ENCODE assay signal across 8 cellular contexts in the genomic region with DNA sequence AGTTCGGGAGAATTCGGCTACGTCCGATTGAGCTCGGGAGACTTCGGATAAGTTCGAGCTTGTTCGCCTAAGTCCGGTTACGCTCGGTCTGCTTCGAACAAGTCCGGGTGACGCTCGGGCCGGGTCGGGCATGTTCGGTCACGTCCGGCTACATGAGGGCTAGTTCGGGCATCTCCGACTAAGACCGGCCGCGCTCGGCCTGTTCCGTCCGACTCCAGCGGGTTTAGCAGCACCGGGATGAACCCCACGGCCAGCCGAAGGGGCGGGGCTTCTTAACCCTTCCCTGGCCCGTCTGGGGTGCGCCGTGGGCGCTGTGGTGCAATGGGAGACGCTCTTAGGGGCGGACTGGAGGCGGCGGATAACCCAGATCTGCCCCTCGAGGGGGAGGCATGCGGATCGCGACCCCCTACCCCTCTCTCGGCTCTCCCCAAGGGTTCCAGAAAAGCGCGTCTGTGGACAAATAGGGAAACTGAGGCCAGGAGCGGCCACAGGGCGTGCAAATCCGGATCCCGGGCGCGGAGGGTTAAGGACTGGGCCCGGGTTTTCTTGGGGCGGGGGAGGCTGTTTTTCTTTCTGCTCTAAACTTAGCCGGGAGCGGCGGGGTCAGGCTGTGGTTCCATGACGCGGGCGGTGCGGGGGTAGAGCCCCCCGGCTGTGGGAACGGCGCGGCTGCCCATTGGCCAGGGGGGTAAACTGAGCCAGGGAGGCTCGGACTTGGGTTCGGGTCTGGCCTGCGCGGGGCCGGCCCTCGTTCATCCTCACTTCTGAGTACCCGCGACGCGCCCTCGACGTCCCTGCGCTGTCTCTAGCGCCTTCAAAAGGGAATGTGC. TPM values are rescaled to one million over a fixed set of nuclear protein-coding genes. Genes with fewer than 3 reads are reported as not detected.
DNase-seq lines count a peak whose midpoint lies in the region; ATAC-seq, FAIRE-seq and TF ChIP-seq lines count a peak whose summit lies in the region.

No MANE protein-coding gene starts in this region.

- TF ChIP-seq CTCF in A549 (IDR thresholded peaks at IDR 0.05) (no peak), spleen (IDR thresholded peaks at IDR 0.05 in 8 of 11, conservative IDR thresholded peaks at IDR 0.05 in 3 of 11) (no peak)

- 91% methylated on average over 10 of the region's 81 CpGs for WGBS in A549 (ENCODE audit: missing lambda C conversion rate)
- 3 to 7% (median 3%) methylated on average over 48 to 81 of the region's 81 CpGs for WGBS in spleen, 5 donors

- H3K36me3 ChIP-seq in spleen: no peaks in the 10 kb centered on the region

- H3K4me2 ChIP-seq in A549: peak overlapping the region; percentile 84

- DNase-seq in A549 (ENCODE audit: low read depth in 1 of 2, low spot score in 1 of 2) (peak; percentile 89 to 99), NCI-H226 (peak; percentile 94), cerebellum (ENCODE audit: low spot score) (peak; percentile 97), islet precursor cell (peak; percentile 98), spleen (peak; percentile 96)
- peak; percentile 94 for DNase-seq in activated CD4-positive, CD25-positive, alpha-beta regulatory T cell treated with anti-CD3 and anti-CD28 coated beads, Interleukin-2, amount 50 U/mL, for 72 hours

- TF ChIP-seq EP300 in A549 (IDR thresholded peaks at IDR 0.05): no peak

- intact Hi-C loops in spleen (cut with DNase I; ENCODE audit: low total_unique reads): no loop called here

- H3K9me3 ChIP-seq in A549: no peaks in the 10 kb centered on the region
- H3K9me3 ChIP-seq in spleen: no peaks in the 10 kb centered on the region

- peaks cover 3 to 100% (median 63%) of the 10 kb centered on the region in 7 donors for H3K27me3 ChIP-seq in spleen (replicated peaks in 1 of 7)

- peak overlapping the region; percentile 68 for H3K4me3 ChIP-seq in A549
- H3K4me3 ChIP-seq in spleen: peak overlapping the region; percentile 1 to 70 (median 38)

- ATAC-seq in A549: peak; percentile 92 to 98
- peak; percentile 77 for ATAC-seq in GM18873 (IDR thresholded peaks at IDR 0.05; ENCODE audit: low FRiP score, unreplicated experiment)
- peak; percentile 77 for ATAC-seq in HG03139 (IDR thresholded peaks at IDR 0.05; ENCODE audit: unreplicated experiment)

- H3K4me1 ChIP-seq in A549 (peaks cover 5% of the 10 kb centered on the region; the same call in 2 of the 3 replicates), spleen (peaks cover 18 to 41% (median 30%) of the 10 kb centered on the region in 6 donors)

- TF ChIP-seq RAD21 in A549 (conservative IDR thresholded peaks at IDR 0.05 in 1 of 2, IDR thresholded peaks at IDR 0.05 in 1 of 2): no peak

- CTCF ChIA-PET in A549 (lab: Yijun Ruan, JAX): interaction anchor here (0.8 to 3.1 kb wide), 8 partner anchors 15 to 163 kb away, joined by 3 to 15 read pairs (median 5); no protein-coding TSS in a partner anchor

- TF ChIP-seq POLR2A in A549 (IDR thresholded peaks at IDR 0.05; ENCODE audit: low read length) (no peak), spleen (IDR thresholded peaks at IDR 0.05) (no peak)

- peak; percentile 28 for FAIRE-seq in A549 (lab: Jason Lieb, UNC)

- H3K27ac ChIP-seq in A549: peak overlapping the region; percentile 83 to 86
- peak overlapping the region in 7 of 8 donors; percentile 32 to 80 (median 63) for H3K27ac ChIP-seq in spleen

- POLR2A ChIA-PET in A549 (lab: Yijun Ruan, JAX): interaction anchor here (0.6 to 1.6 kb wide), 6 partner anchors 16 to 56 kb away, joined by 3 to 10 read pairs (median 6); a partner anchor contains a TSS

TF ChIP-seq in A549, 52 proteins besides CTCF, POLR2A, EP300 and RAD21:
- TF ChIP-seq, protein P1, sequence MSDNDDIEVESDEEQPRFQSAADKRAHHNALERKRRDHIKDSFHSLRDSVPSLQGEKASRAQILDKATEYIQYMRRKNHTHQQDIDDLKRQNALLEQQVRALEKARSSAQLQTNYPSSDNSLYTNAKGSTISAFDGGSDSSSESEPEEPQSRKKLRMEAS (IDR thresholded peaks at IDR 0.05): 0 out of 2 replicates have a peak, but pooled peaks have one; percentile 2
- TF ChIP-seq RARB (CRISPR knock-in tag; IDR thresholded peaks at IDR 0.05): no peak

RNA-seq across cellular contexts. Expression of a gene that starts 1.5 kb away (rescaled TPM):
- 0.25 and 0.54 TPM in 2 replicates for polyA plus RNA-seq in A549 (2011; rRNA removed)
- polyA plus RNA-seq in A549 (2012; cell fraction: cytosol; rRNA removed): 0.33 and 0.53 TPM in 2 replicates
- polyA plus RNA-seq in A549 (2012; cell fraction: nucleus; rRNA removed): 2.6 and 3.3 TPM in 2 replicates
- 0.34 to 0.65 TPM (median 0.55 TPM) in 3 replicates for polyA plus RNA-seq in A549 (2017; fragmentation: RNase III; extraction: RNeasy Plus Mini Kit Qiagen cat#74134 plus additional on column Dnase treatment)
- polyA minus RNA-seq in A549 (2011; rRNA and poly(A)+ RNA removed): 0.21 TPM in 1 of 2 replicates, not detected in the other
- 1.4 TPM for total RNA-seq in cerebellum
- total RNA-seq in spleen: 1 to 10 TPM in 6 of 7 donors, under 1 TPM in 1; 0.60 to 7.6 (median 3.3) TPM
- polyA plus RNA-seq in spleen: 1 to 10 TPM in 1 of 3 donors, under 1 TPM in 2; 0.07 to 1.2 (median 0.61) TPM

RNA-seq across cellular contexts. Expression of a gene that starts 20.9 kb away (rescaled TPM):
- polyA plus RNA-seq in A549 (2011; rRNA removed) (0.39 and 1.0 TPM in 2 replicates), A549 (2017; fragmentation: RNase III; extraction: RNeasy Plus Mini Kit Qiagen cat#74134 plus additional on column Dnase treatment) (1.0 to 1.6 TPM (median 1.4 TPM) in 3 replicates), spleen (1 to 10 TPM in 2 of 3 donors, under 1 TPM in 1; 0.72 to 1.7 (median 1.3) TPM)
- 1.8 and 2.2 TPM in 2 replicates for polyA plus RNA-seq in A549 (2012; cell fraction: cytosol; rRNA removed)
- 1.5 and 2.9 TPM in 2 replicates for polyA plus RNA-seq in A549 (2012; cell fraction: nucleus; rRNA removed)
- 4.0 and 4.3 TPM in 2 replicates for polyA minus RNA-seq in A549 (2011; rRNA and poly(A)+ RNA removed)
- total RNA-seq in cerebellum (35.7 TPM), spleen (1 to 10 TPM; 1.4 to 6.6 (median 3.3) TPM)

RNA-seq across cellular contexts. Expression of a gene that starts 31.7 kb away (rescaled TPM):
- 8.3 and 11.4 TPM in 2 replicates for polyA plus RNA-seq in A549 (2011; rRNA removed)
- polyA plus RNA-seq in A549 (2012; cell fraction: cytosol; rRNA removed): 21.3 and 27.1 TPM in 2 replicates
- polyA plus RNA-seq in A549 (2012; cell fraction: nucleus; rRNA removed): 11.6 and 15.3 TPM in 2 replicates
- 12.2 to 13.9 TPM (median 12.3 TPM) in 3 replicates for polyA plus RNA-seq in A549 (2017; fragmentation: RNase III; extraction: RNeasy Plus Mini Kit Qiagen cat#74134 plus additional on column Dnase treatment)
- polyA minus RNA-seq in A549 (2011; rRNA and poly(A)+ RNA removed): 11.7 and 13.5 TPM in 2 replicates
- 2.5 TPM for total RNA-seq in cerebellum
- total RNA-seq in spleen: 10 to 100 TPM in 3 of 7 donors, 1 to 10 TPM in 4; 7.8 to 14.1 (median 9.9) TPM
- polyA plus RNA-seq in spleen: 10 to 100 TPM; 12.1 to 15.4 (median 12.3) TPM

RNA-seq across cellular contexts. Expression of a gene that starts 49.5 kb away (rescaled TPM):
- 0.34 and 0.63 TPM in 2 replicates for polyA plus RNA-seq in A549 (2011; rRNA removed)
- polyA plus RNA-seq in A549 (2012; cell fraction: cytosol; rRNA removed): 0.17 and 0.21 TPM in 2 replicates
- 2.2 and 2.4 TPM in 2 replicates for polyA plus RNA-seq in A549 (2012; cell fraction: nucleus; rRNA removed)
- 0.49 to 0.64 TPM (median 0.50 TPM) in 3 replicates for polyA plus RNA-seq in A549 (2017; fragmentation: RNase III; extraction: RNeasy Plus Mini Kit Qiagen cat#74134 plus additional on column Dnase treatment)
- 1.5 and 2.2 TPM in 2 replicates for polyA minus RNA-seq in A549 (2011; rRNA and poly(A)+ RNA removed)
- total RNA-seq in cerebellum: 2.9 TPM
- total RNA-seq in spleen: 10 to 100 TPM in 3 of 7 donors, 1 to 10 TPM in 4; 4.7 to 17.1 (median 8.6) TPM
- 10 to 100 TPM in 1 of 3 donors, 1 to 10 TPM in 2; 1.4 to 15.6 (median 7.8) TPM for polyA plus RNA-seq in spleen

RNA-seq across cellular contexts. Expression of a gene that starts 51.1 kb away (rescaled TPM):
- 11.2 and 12.3 TPM in 2 replicates for polyA plus RNA-seq in A549 (2011; rRNA removed)
- polyA plus RNA-seq in A549 (2012; cell fraction: cytosol; rRNA removed): 18.6 and 19.4 TPM in 2 replicates
- polyA plus RNA-seq in A549 (2012; cell fraction: nucleus; rRNA removed): 25.4 and 27.4 TPM in 2 replicates
- polyA plus RNA-seq in A549 (2017; fragmentation: RNase III; extraction: RNeasy Plus Mini Kit Qiagen cat#74134 plus additional on column Dnase treatment): 13.5 to 19.8 TPM (median 16.8 TPM) in 3 replicates
- 11.9 and 12.8 TPM in 2 replicates for polyA minus RNA-seq in A549 (2011; rRNA and poly(A)+ RNA removed)
- total RNA-seq in cerebellum: 0.54 TPM
- 100 to 1,000 TPM; 206 to 475 (median 330) TPM for total RNA-seq in spleen
- polyA plus RNA-seq in spleen: 100 to 1,000 TPM; 234 to 299 (median 274) TPM

Comparison
In these comparisons a context has a peak if more than half of its experiments do, and no peak if none do; other contexts are left out.
1. Peak in every context shown above with its lines: DNase-seq, ATAC-seq, H3K4me3 ChIP-seq and H3K27ac ChIP-seq.